ENCODE assay signal across 2 cellular contexts in the genomic region with DNA sequence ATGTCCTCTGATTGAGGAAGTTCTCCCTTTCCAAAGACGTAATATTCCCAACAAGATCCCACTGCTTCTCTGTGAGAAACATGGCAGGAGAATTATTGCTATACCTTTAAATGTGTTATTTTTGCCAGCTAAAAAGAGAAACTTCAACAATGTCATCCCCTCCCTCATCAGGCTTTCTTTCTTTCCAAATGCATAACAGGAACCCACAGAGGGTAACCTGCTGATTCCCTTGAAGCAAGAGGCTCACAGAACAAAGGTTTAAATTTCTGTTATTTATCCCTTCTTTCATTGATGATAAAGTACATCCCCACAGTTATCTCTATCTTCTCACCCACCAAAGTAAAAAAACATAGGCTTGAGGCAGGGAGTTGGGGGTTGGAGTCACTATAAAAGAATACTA.
TF ChIP-seq lines count a peak whose summit lies in the region.

No MANE protein-coding gene starts in this region.

TF ChIP-seq in GM23338, 12 proteins besides CTCF, POLR2A, EP300 and RAD21 (continues in another document):
- TF ChIP-seq, protein P1, sequence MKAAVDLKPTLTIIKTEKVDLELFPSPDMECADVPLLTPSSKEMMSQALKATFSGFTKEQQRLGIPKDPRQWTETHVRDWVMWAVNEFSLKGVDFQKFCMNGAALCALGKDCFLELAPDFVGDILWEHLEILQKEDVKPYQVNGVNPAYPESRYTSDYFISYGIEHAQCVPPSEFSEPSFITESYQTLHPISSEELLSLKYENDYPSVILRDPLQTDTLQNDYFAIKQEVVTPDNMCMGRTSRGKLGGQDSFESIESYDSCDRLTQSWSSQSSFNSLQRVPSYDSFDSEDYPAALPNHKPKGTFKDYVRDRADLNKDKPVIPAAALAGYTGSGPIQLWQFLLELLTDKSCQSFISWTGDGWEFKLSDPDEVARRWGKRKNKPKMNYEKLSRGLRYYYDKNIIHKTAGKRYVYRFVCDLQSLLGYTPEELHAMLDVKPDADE (IDR thresholded peaks at IDR 0.05) = no peak
- TF ChIP-seq STAT1 (IDR thresholded peaks at IDR 0.05; ENCODE audit: unreplicated experiment) (no peak), EZH2 (IDR thresholded peaks at IDR 0.05; ENCODE audit: low read depth, unreplicated experiment) (no peak), ZNF114 (CRISPR knock-in tag; IDR thresholded peaks at IDR 0.05) (no peak), JUNB (IDR thresholded peaks at IDR 0.05; ENCODE audit: unreplicated experiment) (no peak), ZNF331 (CRISPR knock-in tag; IDR thresholded peaks at IDR 0.05; ENCODE audit: low read depth) (no peak), NANOG (IDR thresholded peaks at IDR 0.05; ENCODE audit: borderline replicate concordance) (no peak), POLR2AphosphoS5 (IDR thresholded peaks at IDR 0.05; ENCODE audit: low read depth) (no peak)
- TF ChIP-seq, protein P2, sequence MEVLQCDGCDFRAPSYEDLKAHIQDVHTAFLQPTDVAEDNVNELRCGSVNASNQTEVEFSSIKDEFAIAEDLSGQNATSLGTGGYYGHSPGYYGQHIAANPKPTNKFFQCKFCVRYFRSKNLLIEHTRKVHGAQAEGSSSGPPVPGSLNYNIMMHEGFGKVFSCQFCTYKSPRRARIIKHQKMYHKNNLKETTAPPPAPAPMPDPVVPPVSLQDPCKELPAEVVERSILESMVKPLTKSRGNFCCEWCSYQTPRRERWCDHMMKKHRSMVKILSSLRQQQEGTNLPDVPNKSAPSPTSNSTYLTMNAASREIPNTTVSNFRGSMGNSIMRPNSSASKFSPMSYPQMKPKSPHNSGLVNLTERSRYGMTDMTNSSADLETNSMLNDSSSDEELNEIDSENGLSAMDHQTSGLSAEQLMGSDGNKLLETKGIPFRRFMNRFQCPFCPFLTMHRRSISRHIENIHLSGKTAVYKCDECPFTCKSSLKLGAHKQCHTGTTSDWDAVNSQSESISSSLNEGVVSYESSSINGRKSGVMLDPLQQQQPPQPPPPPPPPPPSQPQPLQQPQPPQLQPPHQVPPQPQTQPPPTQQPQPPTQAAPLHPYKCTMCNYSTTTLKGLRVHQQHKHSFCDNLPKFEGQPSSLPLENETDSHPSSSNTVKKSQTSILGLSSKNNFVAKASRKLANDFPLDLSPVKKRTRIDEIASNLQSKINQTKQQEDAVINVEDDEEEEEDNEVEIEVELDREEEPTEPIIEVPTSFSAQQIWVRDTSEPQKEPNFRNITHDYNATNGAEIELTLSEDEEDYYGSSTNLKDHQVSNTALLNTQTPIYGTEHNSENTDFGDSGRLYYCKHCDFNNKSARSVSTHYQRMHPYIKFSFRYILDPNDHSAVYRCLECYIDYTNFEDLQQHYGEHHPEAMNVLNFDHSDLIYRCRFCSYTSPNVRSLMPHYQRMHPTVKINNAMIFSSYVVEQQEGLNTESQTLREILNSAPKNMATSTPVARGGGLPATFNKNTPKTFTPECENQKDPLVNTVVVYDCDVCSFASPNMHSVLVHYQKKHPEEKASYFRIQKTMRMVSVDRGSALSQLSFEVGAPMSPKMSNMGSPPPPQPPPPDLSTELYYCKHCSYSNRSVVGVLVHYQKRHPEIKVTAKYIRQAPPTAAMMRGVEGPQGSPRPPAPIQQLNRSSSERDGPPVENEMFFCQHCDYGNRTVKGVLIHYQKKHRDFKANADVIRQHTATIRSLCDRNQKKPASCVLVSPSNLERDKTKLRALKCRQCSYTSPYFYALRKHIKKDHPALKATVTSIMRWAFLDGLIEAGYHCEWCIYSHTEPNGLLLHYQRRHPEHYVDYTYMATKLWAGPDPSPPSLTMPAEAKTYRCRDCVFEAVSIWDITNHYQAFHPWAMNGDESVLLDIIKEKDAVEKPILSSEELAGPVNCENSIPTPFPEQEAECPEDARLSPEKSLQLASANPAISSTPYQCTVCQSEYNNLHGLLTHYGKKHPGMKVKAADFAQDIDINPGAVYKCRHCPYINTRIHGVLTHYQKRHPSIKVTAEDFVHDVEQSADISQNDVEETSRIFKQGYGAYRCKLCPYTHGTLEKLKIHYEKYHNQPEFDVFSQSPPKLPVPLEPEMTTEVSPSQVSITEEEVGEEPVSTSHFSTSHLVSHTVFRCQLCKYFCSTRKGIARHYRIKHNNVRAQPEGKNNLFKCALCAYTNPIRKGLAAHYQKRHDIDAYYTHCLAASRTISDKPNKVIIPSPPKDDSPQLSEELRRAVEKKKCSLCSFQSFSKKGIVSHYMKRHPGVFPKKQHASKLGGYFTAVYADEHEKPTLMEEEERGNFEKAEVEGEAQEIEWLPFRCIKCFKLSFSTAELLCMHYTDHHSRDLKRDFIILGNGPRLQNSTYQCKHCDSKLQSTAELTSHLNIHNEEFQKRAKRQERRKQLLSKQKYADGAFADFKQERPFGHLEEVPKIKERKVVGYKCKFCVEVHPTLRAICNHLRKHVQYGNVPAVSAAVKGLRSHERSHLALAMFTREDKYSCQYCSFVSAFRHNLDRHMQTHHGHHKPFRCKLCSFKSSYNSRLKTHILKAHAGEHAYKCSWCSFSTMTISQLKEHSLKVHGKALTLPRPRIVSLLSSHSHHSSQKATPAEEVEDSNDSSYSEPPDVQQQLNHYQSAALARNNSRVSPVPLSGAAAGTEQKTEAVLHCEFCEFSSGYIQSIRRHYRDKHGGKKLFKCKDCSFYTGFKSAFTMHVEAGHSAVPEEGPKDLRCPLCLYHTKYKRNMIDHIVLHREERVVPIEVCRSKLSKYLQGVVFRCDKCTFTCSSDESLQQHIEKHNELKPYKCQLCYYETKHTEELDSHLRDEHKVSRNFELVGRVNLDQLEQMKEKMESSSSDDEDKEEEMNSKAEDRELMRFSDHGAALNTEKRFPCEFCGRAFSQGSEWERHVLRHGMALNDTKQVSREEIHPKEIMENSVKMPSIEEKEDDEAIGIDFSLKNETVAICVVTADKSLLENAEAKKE (CRISPR knock-in tag; IDR thresholded peaks at IDR 0.05) = no peak
- TF ChIP-seq, protein P3, sequence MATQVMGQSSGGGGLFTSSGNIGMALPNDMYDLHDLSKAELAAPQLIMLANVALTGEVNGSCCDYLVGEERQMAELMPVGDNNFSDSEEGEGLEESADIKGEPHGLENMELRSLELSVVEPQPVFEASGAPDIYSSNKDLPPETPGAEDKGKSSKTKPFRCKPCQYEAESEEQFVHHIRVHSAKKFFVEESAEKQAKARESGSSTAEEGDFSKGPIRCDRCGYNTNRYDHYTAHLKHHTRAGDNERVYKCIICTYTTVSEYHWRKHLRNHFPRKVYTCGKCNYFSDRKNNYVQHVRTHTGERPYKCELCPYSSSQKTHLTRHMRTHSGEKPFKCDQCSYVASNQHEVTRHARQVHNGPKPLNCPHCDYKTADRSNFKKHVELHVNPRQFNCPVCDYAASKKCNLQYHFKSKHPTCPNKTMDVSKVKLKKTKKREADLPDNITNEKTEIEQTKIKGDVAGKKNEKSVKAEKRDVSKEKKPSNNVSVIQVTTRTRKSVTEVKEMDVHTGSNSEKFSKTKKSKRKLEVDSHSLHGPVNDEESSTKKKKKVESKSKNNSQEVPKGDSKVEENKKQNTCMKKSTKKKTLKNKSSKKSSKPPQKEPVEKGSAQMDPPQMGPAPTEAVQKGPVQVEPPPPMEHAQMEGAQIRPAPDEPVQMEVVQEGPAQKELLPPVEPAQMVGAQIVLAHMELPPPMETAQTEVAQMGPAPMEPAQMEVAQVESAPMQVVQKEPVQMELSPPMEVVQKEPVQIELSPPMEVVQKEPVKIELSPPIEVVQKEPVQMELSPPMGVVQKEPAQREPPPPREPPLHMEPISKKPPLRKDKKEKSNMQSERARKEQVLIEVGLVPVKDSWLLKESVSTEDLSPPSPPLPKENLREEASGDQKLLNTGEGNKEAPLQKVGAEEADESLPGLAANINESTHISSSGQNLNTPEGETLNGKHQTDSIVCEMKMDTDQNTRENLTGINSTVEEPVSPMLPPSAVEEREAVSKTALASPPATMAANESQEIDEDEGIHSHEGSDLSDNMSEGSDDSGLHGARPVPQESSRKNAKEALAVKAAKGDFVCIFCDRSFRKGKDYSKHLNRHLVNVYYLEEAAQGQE (IDR thresholded peaks at IDR 0.05; ENCODE audit: unreplicated experiment) = no peak

TF ChIP-seq in H1, 55 proteins besides CTCF, POLR2A, EP300 and RAD21:
- no peak for TF ChIP-seq TAF1 (IDR thresholded peaks at IDR 0.05; ENCODE audit: low read depth, low read length)
- TF ChIP-seq JUN (IDR thresholded peaks at IDR 0.05; ENCODE audit: low read depth, low read length) = no peak
- TF ChIP-seq CHD2 (IDR thresholded peaks at IDR 0.05; ENCODE audit: low read length) = no peak
- no peak for TF ChIP-seq BCL11A (IDR thresholded peaks at IDR 0.05; ENCODE audit: low read depth in 2 of 2, low read length in 2 of 2)
- no peak for TF ChIP-seq SAP30 (IDR thresholded peaks at IDR 0.05; ENCODE audit: insufficient read depth, insufficient replicate concordance, low read length)
- TF ChIP-seq BRCA1 (IDR thresholded peaks at IDR 0.05; ENCODE audit: low read depth, low read length) = no peak
- TF ChIP-seq SP4 (IDR thresholded peaks at IDR 0.05; ENCODE audit: low read length) = no peak
- no peak for TF ChIP-seq NANOG (IDR thresholded peaks at IDR 0.05; ENCODE audit: insufficient read depth, low read depth, low read length, poor library complexity, severe bottlenecking)
- TF ChIP-seq POU5F1 (IDR thresholded peaks at IDR 0.05; ENCODE audit: low read depth, low read length) = no peak
- TF ChIP-seq RNF2 (IDR thresholded peaks at IDR 0.05; ENCODE audit: borderline replicate concordance, low read depth, low read length, missing control alignments, poor library complexity, severe bottlenecking) = no peak
- TF ChIP-seq SUZ12 (IDR thresholded peaks at IDR 0.05; ENCODE audit: low read length) = no peak
- TF ChIP-seq ATF2 (IDR thresholded peaks at IDR 0.05; ENCODE audit: low read length) = no peak
- TF ChIP-seq RFX5 (IDR thresholded peaks at IDR 0.05; ENCODE audit: borderline replicate concordance, low read depth, low read length) = no peak
- TF ChIP-seq TCF12 (IDR thresholded peaks at IDR 0.05; ENCODE audit: low read depth, low read length) = no peak
- TF ChIP-seq FOSL1 (IDR thresholded peaks at IDR 0.05; ENCODE audit: insufficient read depth, low read depth, low read length) = no peak
- no peak for TF ChIP-seq YY1 (IDR thresholded peaks at IDR 0.05; ENCODE audit: low read depth, low read length)
- TF ChIP-seq RXRA (IDR thresholded peaks at IDR 0.05; ENCODE audit: insufficient read depth, low read depth, low read length) = no peak
